ENCODE assay signal across 20 cellular contexts in genomic region chr12:112035219-112035765, GRCh38.
"Had no signal": no experiment of that assay in that cellular context is flagged by ENCODE, and none has a peak within 500 bp of the region (broad histone marks: within the 10 kb centered on the region; RNA-seq: fewer than 3 reads in every experiment).

No MANE protein-coding gene starts in this region.

- ATAC-seq: effector memory CD8-positive, alpha-beta T cell; heart right ventricle; mucosa of descending colon; psoas muscle; right cardiac atrium; stimulated activated naive CD8-positive, alpha-beta T cell treated with anti-CD3 and anti-CD28 coated beads, Interleukin-15, amount 100 ng/mL, for 72 hours had no signal

- H3K9me3 Mint-ChIP-seq: activated T-helper 2 cell treated with anti-CD3 and anti-CD28 coated beads, Interferon-gamma antibody, Interleukin-2, Interleukin-4, amounts not matched to agents 10 μg/mL and 5 μg/mL and 100 μg/mL, durations not matched to agents 14 hours and 24 hours and 36 hours; brain; effector memory CD8-positive, alpha-beta T cell; memory B cell; naive B cell; neural progenitor cell; stimulated activated naive CD8-positive, alpha-beta T cell treated with anti-CD3 and anti-CD28 coated beads, Interleukin-15, amount 100 ng/mL, for 72 hours; type B pancreatic cell had no signal

- H3K4me3 Mint-ChIP-seq: brain; effector memory CD8-positive, alpha-beta T cell; memory B cell; naive B cell; neural progenitor cell; stimulated activated naive CD8-positive, alpha-beta T cell treated with anti-CD3 and anti-CD28 coated beads, Interleukin-15, amount 100 ng/mL, for 72 hours; type B pancreatic cell had no signal

- H3K27ac ChIP-seq: esophagus squamous epithelium, heart right ventricle, left ventricle myocardium inferior, neural progenitor cell, psoas muscle, suprapubic skin, WERI-Rb-1 had no signal

- DNase-seq: activated CD4-positive, alpha-beta T cell treated with anti-CD3 and anti-CD28 coated beads for 4 hours; anterior cingulate cortex; caudate nucleus; effector memory CD8-positive, alpha-beta T cell; esophagus squamous epithelium; heart right ventricle; kidney glomerular epithelial cell; left ventricle myocardium inferior; mucosa of descending colon; naive B cell; psoas muscle; right cardiac atrium; stimulated activated naive CD8-positive, alpha-beta T cell treated with anti-CD3 and anti-CD28 coated beads, Interleukin-15, amount 100 ng/mL, for 72 hours; WERI-Rb-1 had no signal

- H3K27me3 Mint-ChIP-seq: brain; effector memory CD8-positive, alpha-beta T cell; memory B cell; naive B cell; stimulated activated naive CD8-positive, alpha-beta T cell treated with anti-CD3 and anti-CD28 coated beads, Interleukin-15, amount 100 ng/mL, for 72 hours; type B pancreatic cell had no signal

- H3K27ac Mint-ChIP-seq: activated T-helper 2 cell treated with anti-CD3 and anti-CD28 coated beads, Interferon-gamma antibody, Interleukin-2, Interleukin-4, amounts not matched to agents 10 μg/mL and 5 μg/mL and 100 μg/mL, durations not matched to agents 14 hours and 24 hours and 36 hours; effector memory CD8-positive, alpha-beta T cell; memory B cell; neural progenitor cell; type B pancreatic cell had no signal

- H3K27me3 ChIP-seq: esophagus squamous epithelium, heart right ventricle, neural progenitor cell, suprapubic skin had no signal

- H3K4me3 ChIP-seq: esophagus squamous epithelium, heart right ventricle, left ventricle myocardium inferior, mucosa of descending colon, neural progenitor cell, psoas muscle, suprapubic skin had no signal

- H3K4me1 Mint-ChIP-seq: brain; neural progenitor cell; stimulated activated naive CD8-positive, alpha-beta T cell treated with anti-CD3 and anti-CD28 coated beads, Interleukin-15, amount 100 ng/mL, for 72 hours had no signal

- H3K9me3 ChIP-seq: esophagus squamous epithelium, heart right ventricle, left ventricle myocardium inferior, mucosa of descending colon, psoas muscle, suprapubic skin had no signal

- H3K9ac ChIP-seq: neural progenitor cell had no signal

- H3K4me1 ChIP-seq: esophagus squamous epithelium, neural progenitor cell, psoas muscle, suprapubic skin had no signal
